8 cellular contexts compared by ENCODE assay signal in genomic region chr3:169764453-169765280, GRCh38. TPM values are rescaled to one million over a fixed set of nuclear protein-coding genes. Genes with fewer than 3 reads are reported as not detected.
DNase-seq lines count a peak whose midpoint lies in the region; ATAC-seq and TF ChIP-seq lines count a peak whose summit lies in the region.

TSS of gene TERC (minus strand) at chr3:169765060.

- no peaks in the 10 kb centered on the region for H3K9me3 ChIP-seq in CD4-positive, alpha-beta T cell (ENCODE audit: control insufficient read depth, low read length)

- H3K27me3 Mint-ChIP-seq in CD4-positive, alpha-beta T cell, result no peaks in the 10 kb centered on the region
- no peaks in the 10 kb centered on the region for H3K27me3 Mint-ChIP-seq in effector memory CD8-positive, alpha-beta T cell

- TF ChIP-seq CTCF in CD4-positive, alpha-beta T cell (IDR thresholded peaks at IDR 0.05), result no peak

- peaks cover 9% of the 10 kb centered on the region for H3K36me3 Mint-ChIP-seq in CD4-positive, alpha-beta T cell (ENCODE audit: low read depth)
- peaks cover 28% of the 10 kb centered on the region for H3K36me3 Mint-ChIP-seq in effector memory CD8-positive, alpha-beta T cell (ENCODE audit: insufficient read depth)

- POLR2A ChIA-PET in CD4-positive, alpha-beta T cell (lab: Charles Lee), result interaction anchor here (0.5 to 3.5 kb wide), 20 partner anchors 8 to 1714 kb away, joined by 3 to 85 read pairs (median 4); partner anchors contain the start of genes LRRC34, LRRIQ4, MYNN and PHC3

- no peaks in the 10 kb centered on the region for H3K27me3 ChIP-seq in CD4-positive, alpha-beta T cell (ENCODE audit: control insufficient read depth, insufficient read depth, low read length)

- H3K27ac ChIP-seq in CD4-positive, alpha-beta T cell (ENCODE audit: low read depth, low read length), result peak within 1 kb of the TSS; percentile 95

- DNase-seq in CD4-positive, alpha-beta T cell, result peak; percentile 82 to 94 (median 91)
- DNase-seq in NK-92 (lab: John Stamatoyannopoulos, UW; ENCODE audit: unreplicated experiment) (peak; percentile 69), medulla oblongata (ENCODE audit: extremely low spot score) (peak; percentile 93)
- DNase-seq in activated CD8-positive, alpha-beta memory T cell treated with anti-CD3 and anti-CD28 coated beads for 48 hours (ENCODE audit: low read depth in 2 of 3, low spot score in 2 of 3), result peak; percentile 79 to 87 (median 79)
- DNase-seq in effector memory CD8-positive, alpha-beta T cell, result peak; percentile 88 to 90 (median 89)
- DNase-seq in stimulated activated CD8-positive, alpha-beta memory T cell treated with anti-CD3 and anti-CD28 coated beads, Interleukin-12 subunit alpha, Interleukin-12 subunit beta, amount 100 ng/mL, for 1 hour (ENCODE audit: low read depth), result peak; percentile 87

- peak within 1 kb of the TSS; percentile 98 for H3K4me3 Mint-ChIP-seq in CD4-positive, alpha-beta T cell
- peak within 1 kb of the TSS; percentile 92 to 94 for H3K4me3 Mint-ChIP-seq in effector memory CD8-positive, alpha-beta T cell

- CTCF ChIA-PET in CD4-positive, alpha-beta T cell (lab: Charles Lee), result no interaction called here

- ATAC-seq in CD4-positive, alpha-beta T cell (ENCODE audit: poor library complexity), result peak; percentile 82
- ATAC-seq in GM19397 (IDR thresholded peaks at IDR 0.05; ENCODE audit: unreplicated experiment) (peak; percentile 75), HG03565 (IDR thresholded peaks at IDR 0.05; ENCODE audit: unreplicated experiment) (peak; percentile 62)
- peak; percentile 86 for ATAC-seq in effector memory CD8-positive, alpha-beta T cell (replicated peaks)

- peaks cover 38% of the 10 kb centered on the region for H3K4me1 Mint-ChIP-seq in CD4-positive, alpha-beta T cell (ENCODE audit: low read depth)
- peaks cover 8 to 22% of the 10 kb centered on the region in 2 donors for H3K4me1 Mint-ChIP-seq in effector memory CD8-positive, alpha-beta T cell (ENCODE audit: low read depth in 2 of 2)

- intact Hi-C loops in CD4-positive, alpha-beta T cell (cut with DNase I, micrococcal nuclease), result loop anchor here (1.0 to 10.0 kb wide), 11 partner anchors 9 to 1108 kb away; partner anchors contain the start of genes SKIL (in 2 of the 2), GPR160 (in 1 of the 2), MYNN (in 1 of the 2) and PHC3 (in 1 of the 2)

- H3K27ac Mint-ChIP-seq in CD4-positive, alpha-beta T cell, result peak within 1 kb of the TSS; percentile 97
- peak within 1 kb of the TSS; percentile 94 for H3K27ac Mint-ChIP-seq in effector memory CD8-positive, alpha-beta T cell

- H3K9me3 Mint-ChIP-seq in CD4-positive, alpha-beta T cell, result peaks cover 2% of the 10 kb centered on the region
- peaks cover 0 to 2% of the 10 kb centered on the region in 2 donors for H3K9me3 Mint-ChIP-seq in effector memory CD8-positive, alpha-beta T cell

RNA-seq across cellular contexts. Expression of gene TERC, which starts in this region (rescaled TPM):
- total RNA-seq in CD4-positive, alpha-beta T cell, result 10 to 100 TPM in 1 of 2 experiments, 1 to 10 TPM in 1; 9.0 to 10.4 TPM

Comparison
In these comparisons a context has a peak if more than half of its experiments do, and no peak if none do; other contexts are left out.
1. Peak in every context shown above with its lines: DNase-seq, ATAC-seq and H3K27ac ChIP-seq.